In genomic region chr4:52711834-52712171, GRCh38 we compare ENCODE assay signal across 8 cellular contexts. TPM values are rescaled to one million over a fixed set of nuclear protein-coding genes. Genes with fewer than 3 reads are reported as not detected.
DNase-seq lines count a peak whose midpoint lies in the region; ATAC-seq lines count a peak whose summit lies in the region.

No MANE protein-coding gene starts in this region.

- H3K27me3 Mint-ChIP-seq in activated T-cell treated with anti-CD3 and anti-CD28 coated beads, Interleukin-2, amount 50 U/mL, for 24 hours: no peaks in the 10 kb centered on the region
- no peaks in the 10 kb centered on the region for H3K27me3 Mint-ChIP-seq in activated naive CD8-positive, alpha-beta T cell treated with anti-CD3 and anti-CD28 coated beads for 36 hours
- no peaks in the 10 kb centered on the region for H3K27me3 Mint-ChIP-seq in memory B cell

- no peaks in the 10 kb centered on the region for H3K9me3 Mint-ChIP-seq in activated T-cell treated with anti-CD3 and anti-CD28 coated beads, Interleukin-2, amount 50 U/mL, for 24 hours
- H3K9me3 Mint-ChIP-seq in activated naive CD8-positive, alpha-beta T cell treated with anti-CD3 and anti-CD28 coated beads for 36 hours: peaks cover 2% of the 10 kb centered on the region
- peaks cover 4% of the 10 kb centered on the region for H3K9me3 Mint-ChIP-seq in memory B cell

- peaks cover 51% of the 10 kb centered on the region for H3K4me1 Mint-ChIP-seq in activated T-cell treated with anti-CD3 and anti-CD28 coated beads, Interleukin-2, amount 50 U/mL, for 24 hours (ENCODE audit: low read depth)
- H3K4me1 Mint-ChIP-seq in activated naive CD8-positive, alpha-beta T cell treated with anti-CD3 and anti-CD28 coated beads for 36 hours: peaks cover 36% of the 10 kb centered on the region
- peaks cover 39% of the 10 kb centered on the region for H3K4me1 Mint-ChIP-seq in memory B cell

- H3K4me3 Mint-ChIP-seq in activated T-cell treated with anti-CD3 and anti-CD28 coated beads, Interleukin-2, amount 50 U/mL, for 24 hours: peak overlapping the region; percentile 97
- H3K4me3 Mint-ChIP-seq in activated naive CD8-positive, alpha-beta T cell treated with anti-CD3 and anti-CD28 coated beads for 36 hours: peak overlapping the region; percentile 80
- H3K4me3 Mint-ChIP-seq in memory B cell: peak overlapping the region; percentile 74

- peaks cover 42% of the 10 kb centered on the region for H3K36me3 Mint-ChIP-seq in activated T-cell treated with anti-CD3 and anti-CD28 coated beads, Interleukin-2, amount 50 U/mL, for 24 hours (ENCODE audit: low read depth)
- peaks cover 38% of the 10 kb centered on the region for H3K36me3 Mint-ChIP-seq in activated naive CD8-positive, alpha-beta T cell treated with anti-CD3 and anti-CD28 coated beads for 36 hours
- peaks cover 20% of the 10 kb centered on the region for H3K36me3 Mint-ChIP-seq in memory B cell

- no peak for DNase-seq in activated T-cell treated with anti-CD3 and anti-CD28 coated beads, Interleukin-2, amount 50 U/mL, for 24 hours
- no peak for DNase-seq in activated T-cell treated with anti-CD3 and anti-CD28 coated beads, Interleukin-2, amount 50 U/mL, for 1 hour
- DNase-seq in activated naive CD8-positive, alpha-beta T cell treated with anti-CD3 and anti-CD28 coated beads for 36 hours: no peak
- DNase-seq in memory B cell (ENCODE audit: low spot score in 2 of 2) (no peak), putamen (ENCODE audit: low spot score) (no peak), glomerular visceral epithelial cell (ENCODE audit: extremely low spot score) (no peak), NCI-H2107 treated with DMSO at 0.1 percent for 48 hours (lab: John Stamatoyannopoulos, UW; ENCODE audit: unreplicated experiment) (no peak)

- H3K27ac Mint-ChIP-seq in activated T-cell treated with anti-CD3 and anti-CD28 coated beads, Interleukin-2, amount 50 U/mL, for 24 hours: peak overlapping the region; percentile 85
- peak overlapping the region; percentile 84 for H3K27ac Mint-ChIP-seq in activated naive CD8-positive, alpha-beta T cell treated with anti-CD3 and anti-CD28 coated beads for 36 hours
- peak overlapping the region; percentile 31 for H3K27ac Mint-ChIP-seq in memory B cell

- peak; percentile 1 for ATAC-seq in HG03066 (IDR thresholded peaks at IDR 0.05; ENCODE audit: low read depth, unreplicated experiment)
- peak; percentile 3 for ATAC-seq in memory B cell (ENCODE audit: low read depth)

RNA-seq across cellular contexts. Expression of gene ERVMER34-1, which starts 39.4 kb away (rescaled TPM):
- under 1 TPM; 0.06 to 0.12 TPM for total RNA-seq in activated naive CD8-positive, alpha-beta T cell treated with anti-CD3 and anti-CD28 coated beads for 36 hours

RNA-seq across cellular contexts. Expression of gene USP46, which starts 52.7 kb away (rescaled TPM):
- total RNA-seq in activated naive CD8-positive, alpha-beta T cell treated with anti-CD3 and anti-CD28 coated beads for 36 hours: 1 to 10 TPM; 6.1 TPM

Comparison
In these comparisons a context has a peak if more than half of its experiments do, and no peak if none do; other contexts are left out.
1. H3K27ac Mint-ChIP-seq: peak in every context shown above with its lines; median percentile 85 in activated T-cell treated with anti-CD3 and anti-CD28 coated beads, Interleukin-2, amount 50 U/mL, for 24 hours; 84 in activated naive CD8-positive, alpha-beta T cell treated with anti-CD3 and anti-CD28 coated beads for 36 hours; 31 in memory B cell.